ENCODE assay signal across 17 cellular contexts in genomic region chr13:110107568-110108347, GRCh38.
DNase-seq lines count a peak whose midpoint lies in the region; ATAC-seq and TF ChIP-seq lines count a peak whose summit lies in the region.
"Had no signal": no experiment of that assay in that cellular context is flagged by ENCODE, and none has a peak within 500 bp of the region (broad histone marks: within the 10 kb centered on the region; RNA-seq: fewer than 3 reads in every experiment).

No MANE protein-coding gene starts in this region.

- CTCF ChIA-PET in WTC11 (lab: Charles Lee) = interaction anchor here (0.5 to 1.2 kb wide), 6 partner anchors 9 to 324 kb away, joined by 3 to 4 read pairs (median 4); no protein-coding TSS in a partner anchor

- peak overlapping the region; percentile 75 to 81 for H3K27ac ChIP-seq in thoracic aorta
- H3K27ac ChIP-seq: KMS-11 had no signal

- ATAC-seq in WTC11 (peak; percentile 57), thoracic aorta (ENCODE audit: insufficient number of reproducible peaks, low FRiP score, low read depth) (no peak), HG02588 (IDR thresholded peaks at IDR 0.05; ENCODE audit: unreplicated experiment) (no peak)

- H3K4me1 ChIP-seq in thoracic aorta (ENCODE audit: control insufficient read depth in 1 of 2, low read depth in 2 of 2) = peaks cover 4 to 35% of the 10 kb centered on the region in 2 donors

- H3K4me3 Mint-ChIP-seq in activated CD4-positive, alpha-beta T cell treated with anti-CD3 and anti-CD28 coated beads, Interleukin-2, amount 10 ng/mL, durations not matched to agents 24 days and 14 days = no peak overlapping the region
- no peak overlapping the region for H3K4me3 Mint-ChIP-seq in WTC11
- H3K4me3 Mint-ChIP-seq: activated CD4-positive, alpha-beta memory T cell treated with anti-CD3 and anti-CD28 coated beads, Interleukin-2, amount 10 ng/mL, durations not matched to agents 7 days and 5 days; activated naive CD4-positive, alpha-beta T cell treated with anti-CD3 and anti-CD28 coated beads, Interleukin-2, amount 50 U/mL, for 24 hours; neural crest cell; stimulated activated naive B cell treated with anti-CD40 and anti-IgM and Interleukin-4, amounts not matched to agents 10 μg/mL and 1 μg/mL and 100 μg/mL, for 72 hours had no signal

- no peak for TF ChIP-seq CTCF in WTC11 (IDR thresholded peaks at IDR 0.05)
- no peak for TF ChIP-seq CTCF in thoracic aorta (IDR thresholded peaks at IDR 0.05)

- H3K36me3 Mint-ChIP-seq in activated CD4-positive, alpha-beta T cell treated with anti-CD3 and anti-CD28 coated beads, Interleukin-2, amount 10 ng/mL, durations not matched to agents 24 days and 14 days (ENCODE audit: low read depth) = no peaks in the 10 kb centered on the region
- H3K36me3 Mint-ChIP-seq in WTC11 = no peaks in the 10 kb centered on the region
- H3K36me3 Mint-ChIP-seq: activated naive CD4-positive, alpha-beta T cell treated with anti-CD3 and anti-CD28 coated beads, Interleukin-2, amount 50 U/mL, for 24 hours; stimulated activated naive B cell treated with anti-CD40 and anti-IgM and Interleukin-4, amounts not matched to agents 10 μg/mL and 1 μg/mL and 100 μg/mL, for 72 hours had no signal

- no peak overlapping the region for H3K27ac Mint-ChIP-seq in activated CD4-positive, alpha-beta T cell treated with anti-CD3 and anti-CD28 coated beads, Interleukin-2, amount 10 ng/mL, durations not matched to agents 24 days and 14 days
- H3K27ac Mint-ChIP-seq in WTC11 = no peak overlapping the region
- H3K27ac Mint-ChIP-seq: activated CD4-positive, alpha-beta memory T cell treated with anti-CD3 and anti-CD28 coated beads, Interleukin-2, amount 10 ng/mL, durations not matched to agents 7 days and 5 days; activated naive CD4-positive, alpha-beta T cell treated with anti-CD3 and anti-CD28 coated beads, Interleukin-2, amount 50 U/mL, for 24 hours; stimulated activated naive B cell treated with anti-CD40 and anti-IgM and Interleukin-4, amounts not matched to agents 10 μg/mL and 1 μg/mL and 100 μg/mL, for 72 hours had no signal

- H3K4me3 ChIP-seq in thoracic aorta = no peak overlapping the region

- DNase-seq in activated CD4-positive, alpha-beta T cell treated with anti-CD3 and anti-CD28 coated beads, Interleukin-2, amount 10 ng/mL, durations not matched to agents 24 days and 14 days = peak; percentile 43
- no peak for DNase-seq in activated CD4-positive, alpha-beta T cell treated with anti-CD3 and anti-CD28 coated beads, Interleukin-2, amount 50 U/mL, for 48 hours
- DNase-seq in WTC11 (ENCODE audit: low spot score) (peak; percentile 65), iPS-NIHi7 (ENCODE audit: extremely low spot score) (peak; percentile 80), thoracic aorta (ENCODE audit: low spot score) (no peak)
- no peak for DNase-seq in stimulated activated naive CD4-positive, alpha-beta T cell (lab: John Stamatoyannopoulos, UW)
- no peak for DNase-seq in activated naive CD4-positive, alpha-beta T cell treated with anti-CD3 and anti-CD28 coated beads, Interleukin-2, amount 50 U/mL, for 16 hours
- DNase-seq: activated CD4-positive, alpha-beta memory T cell treated with anti-CD3 and anti-CD28 coated beads, Interleukin-2, amount 10 ng/mL, durations not matched to agents 7 days and 5 days; effector CD8-positive, alpha-beta T cell; GOT3; NCI-H524 treated with DMSO at 0.1 percent for 48 hours; stimulated activated CD4-positive, alpha-beta T cell treated with anti-CD3 and anti-CD28 coated beads, Interleukin-1b, Interleukin-23, amount 100 ng/mL, for 48 hours; stimulated activated naive B cell treated with anti-CD40 and anti-IgM and Interleukin-4, amounts not matched to agents 10 μg/mL and 1 μg/mL and 100 μg/mL, for 72 hours had no signal

- intact Hi-C loops in activated CD4-positive, alpha-beta T cell treated with anti-CD3 and anti-CD28 coated beads, Interleukin-2, amount 10 ng/mL, durations not matched to agents 24 days and 14 days (cut with micrococcal nuclease) = no loop called here

- no peaks in the 10 kb centered on the region for H3K4me1 Mint-ChIP-seq in activated CD4-positive, alpha-beta T cell treated with anti-CD3 and anti-CD28 coated beads, Interleukin-2, amount 10 ng/mL, durations not matched to agents 24 days and 14 days
- H3K4me1 Mint-ChIP-seq in WTC11 = peaks cover 17% of the 10 kb centered on the region
- H3K4me1 Mint-ChIP-seq: activated CD4-positive, alpha-beta memory T cell treated with anti-CD3 and anti-CD28 coated beads, Interleukin-2, amount 10 ng/mL, durations not matched to agents 7 days and 5 days; activated naive CD4-positive, alpha-beta T cell treated with anti-CD3 and anti-CD28 coated beads, Interleukin-2, amount 50 U/mL, for 24 hours; stimulated activated naive B cell treated with anti-CD40 and anti-IgM and Interleukin-4, amounts not matched to agents 10 μg/mL and 1 μg/mL and 100 μg/mL, for 72 hours had no signal

- H3K9me3 Mint-ChIP-seq in activated CD4-positive, alpha-beta T cell treated with anti-CD3 and anti-CD28 coated beads, Interleukin-2, amount 10 ng/mL, durations not matched to agents 24 days and 14 days = no peaks in the 10 kb centered on the region
- H3K9me3 Mint-ChIP-seq in WTC11 = no peaks in the 10 kb centered on the region
- H3K9me3 Mint-ChIP-seq: activated CD4-positive, alpha-beta memory T cell treated with anti-CD3 and anti-CD28 coated beads, Interleukin-2, amount 10 ng/mL, durations not matched to agents 7 days and 5 days; activated naive CD4-positive, alpha-beta T cell treated with anti-CD3 and anti-CD28 coated beads, Interleukin-2, amount 50 U/mL, for 24 hours; neural crest cell; stimulated activated naive B cell treated with anti-CD40 and anti-IgM and Interleukin-4, amounts not matched to agents 10 μg/mL and 1 μg/mL and 100 μg/mL, for 72 hours had no signal

- H3K9me3 ChIP-seq in thoracic aorta = no peaks in the 10 kb centered on the region

- POLR2A ChIA-PET in WTC11 (lab: Charles Lee) = no interaction called here

- no peaks in the 10 kb centered on the region for H3K27me3 ChIP-seq in thoracic aorta (replicated peaks; ENCODE audit: insufficient read depth)

- H3K36me3 ChIP-seq in thoracic aorta = no peaks in the 10 kb centered on the region

- no peaks in the 10 kb centered on the region for H3K27me3 Mint-ChIP-seq in activated CD4-positive, alpha-beta T cell treated with anti-CD3 and anti-CD28 coated beads, Interleukin-2, amount 10 ng/mL, durations not matched to agents 24 days and 14 days
- H3K27me3 Mint-ChIP-seq in WTC11 (ENCODE audit: low read depth) = no peaks in the 10 kb centered on the region
- H3K27me3 Mint-ChIP-seq: activated CD4-positive, alpha-beta memory T cell treated with anti-CD3 and anti-CD28 coated beads, Interleukin-2, amount 10 ng/mL, durations not matched to agents 7 days and 5 days; activated naive CD4-positive, alpha-beta T cell treated with anti-CD3 and anti-CD28 coated beads, Interleukin-2, amount 50 U/mL, for 24 hours; stimulated activated naive B cell treated with anti-CD40 and anti-IgM and Interleukin-4, amounts not matched to agents 10 μg/mL and 1 μg/mL and 100 μg/mL, for 72 hours had no signal

TF ChIP-seq in WTC11, 78 proteins besides CTCF, POLR2A, EP300 and RAD21:
- TF ChIP-seq CBFB (CRISPR knock-in tag; IDR thresholded peaks at IDR 0.05; ENCODE audit: low read depth) (no peak), E2F1 (CRISPR knock-in tag; IDR thresholded peaks at IDR 0.05) (no peak), SOX15 (CRISPR knock-in tag; IDR thresholded peaks at IDR 0.05) (no peak), ZNF532 (CRISPR knock-in tag; IDR thresholded peaks at IDR 0.05; ENCODE audit: borderline replicate concordance) (no peak), FOXP1 (CRISPR knock-in tag; IDR thresholded peaks at IDR 0.05; ENCODE audit: borderline replicate concordance) (0 out of 2 replicates have a peak, but pooled peaks have one; percentile 56)
TF ChIP-seq in WTC11: peak in this region for 1.

Comparison
In these comparisons a context has a peak if more than half of its experiments do, and no peak if none do; other contexts are left out.
1. DNase-seq: peak in activated CD4-positive, alpha-beta T cell treated with anti-CD3 and anti-CD28 coated beads, Interleukin-2, amount 10 ng/mL, durations not matched to agents 24 days and 14 days (single experiment), WTC11 (single experiment) and iPS-NIHi7 (single experiment); none in activated CD4-positive, alpha-beta T cell treated with anti-CD3 and anti-CD28 coated beads, Interleukin-2, amount 50 U/mL, for 48 hours (0 of 2), thoracic aorta (single experiment), stimulated activated naive CD4-positive, alpha-beta T cell (0 of 6) and activated naive CD4-positive, alpha-beta T cell treated with anti-CD3 and anti-CD28 coated beads, Interleukin-2, amount 50 U/mL, for 16 hours (single experiment).